Comparison of ENCODE assay signal across 1 cellular context in genomic region chr12:53552346-53553327, GRCh38.
A peak's percentile ranks its signal among the peaks of the same experiment; 100 is the strongest.
TF ChIP-seq lines count a peak whose summit lies in the region.

No MANE protein-coding gene starts in this region.

TF ChIP-seq in HEK293, 187 proteins besides CTCF, POLR2A, EP300 and RAD21 (continued from another document):
- no peak for TF ChIP-seq ZSCAN4 (tag by site-specific recombination; IDR thresholded peaks at IDR 0.05)
- TF ChIP-seq ZNF280C (tag by site-specific recombination; IDR thresholded peaks at IDR 0.05): no peak
- no peak for TF ChIP-seq ZNF148 (tag by site-specific recombination; IDR thresholded peaks at IDR 0.05; ENCODE audit: borderline replicate concordance)
- no peak for TF ChIP-seq ZNF26 (tag by site-specific recombination; IDR thresholded peaks at IDR 0.05)
- TF ChIP-seq ZBTB44 (tag by site-specific recombination; IDR thresholded peaks at IDR 0.05): peak; percentile 90
- TF ChIP-seq PATZ1 (tag by site-specific recombination; IDR thresholded peaks at IDR 0.05): no peak
- TF ChIP-seq ZNF211 (tag by site-specific recombination; IDR thresholded peaks at IDR 0.05; ENCODE audit: low read depth): no peak
- TF ChIP-seq ZNF221 (tag by site-specific recombination; IDR thresholded peaks at IDR 0.05; ENCODE audit: borderline replicate concordance): no peak
- TF ChIP-seq HIC1 (tag by site-specific recombination; IDR thresholded peaks at IDR 0.05): peak; percentile 41; the same call in 1 of the 2 replicates
- no peak for TF ChIP-seq ZBTB21 (tag by site-specific recombination; IDR thresholded peaks at IDR 0.05)
- TF ChIP-seq IKZF3 (tag by site-specific recombination; IDR thresholded peaks at IDR 0.05): peak; percentile 39; the same call in 1 of the 2 replicates
- TF ChIP-seq ZBTB26 (tag by site-specific recombination; optimal IDR thresholded peaks at IDR 0.05): no peak
- TF ChIP-seq ZNF610 (tag by site-specific recombination; IDR thresholded peaks at IDR 0.05; ENCODE audit: borderline replicate concordance): no peak
- no peak for TF ChIP-seq GFI1B (tag by site-specific recombination; IDR thresholded peaks at IDR 0.05)
- no peak for TF ChIP-seq ZNF324 (tag by site-specific recombination; IDR thresholded peaks at IDR 0.05)
- TF ChIP-seq WT1 (tag by site-specific recombination; IDR thresholded peaks at IDR 0.05): 0 out of 2 replicates have a peak, but pooled peaks have one; percentile 17
- no peak for TF ChIP-seq ZNF501 (tag by site-specific recombination; IDR thresholded peaks at IDR 0.05)
- no peak for TF ChIP-seq YY1 (tag by site-specific recombination; IDR thresholded peaks at IDR 0.05)
- peak; percentile 82 for TF ChIP-seq FEZF1 (tag by site-specific recombination; IDR thresholded peaks at IDR 0.05)
- no peak for TF ChIP-seq ZBTB7A (tag by site-specific recombination; IDR thresholded peaks at IDR 0.05; ENCODE audit: low read depth)
- no peak for TF ChIP-seq ZNF558 (tag by site-specific recombination; IDR thresholded peaks at IDR 0.05)
- no peak for TF ChIP-seq RBAK (tag by site-specific recombination; IDR thresholded peaks at IDR 0.05)
- no peak for TF ChIP-seq ZNF626 (tag by site-specific recombination; IDR thresholded peaks at IDR 0.05)
